Comparison of ENCODE assay signal across 15 cellular contexts in the genomic region with DNA sequence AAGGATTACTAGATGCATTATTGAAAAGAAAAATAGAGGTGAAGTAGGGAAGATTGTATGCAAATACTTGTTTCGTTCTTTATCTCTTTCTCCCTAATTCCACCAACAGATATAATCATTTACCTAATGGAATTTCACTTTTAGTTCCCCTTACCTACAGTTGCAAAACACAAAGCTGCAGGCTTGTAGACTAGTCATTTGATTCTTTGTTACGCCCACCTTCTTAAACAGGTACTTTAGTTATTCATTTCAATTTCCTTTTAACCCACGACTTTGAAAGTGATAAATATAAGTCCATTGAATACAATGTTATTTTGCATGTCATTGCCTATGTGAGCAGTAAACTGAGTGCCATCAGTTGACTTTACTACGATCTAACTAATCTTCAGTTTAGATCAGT. TPM values are rescaled to one million over a fixed set of nuclear protein-coding genes. Genes with fewer than 3 reads are reported as not detected.
DNase-seq lines count a peak whose midpoint lies in the region; ATAC-seq and TF ChIP-seq lines count a peak whose summit lies in the region.
"Had no signal": no experiment of that assay in that cellular context is flagged by ENCODE, and none has a peak within 500 bp of the region (broad histone marks: within the 10 kb centered on the region; RNA-seq: fewer than 3 reads in every experiment).

No MANE protein-coding gene starts in this region.

- intact Hi-C loops in CD14-positive monocyte (cut with micrococcal nuclease), result no loop called here

- DNase-seq in GM10248 (ENCODE audit: extremely low spot score), result peak; percentile 15
- DNase-seq in activated CD8-positive, alpha-beta memory T cell treated with anti-CD3 and anti-CD28 coated beads, Interleukin-2, amount 10 ng/mL, durations not matched to agents 7 days and 5 days, result no peak
- DNase-seq in CD14-positive monocyte (ENCODE audit: low spot score), result no peak
- DNase-seq in NCI-H526 treated with DMSO at 0.1 percent for 48 hours (lab: John Stamatoyannopoulos, UW), result no peak
- no peak for DNase-seq in SHP77 treated with DMSO at 0.1 percent for 48 hours (lab: John Stamatoyannopoulos, UW)
- DNase-seq: activated CD4-positive, alpha-beta T cell treated with anti-CD3 and anti-CD28 coated beads, Interleukin-2, amount 50 U/mL, for 48 hours; activated naive CD8-positive, alpha-beta T cell treated with anti-CD3 and anti-CD28 coated beads, Interleukin-2, amount 10 ng/mL, durations not matched to agents 7 days and 5 days; DMS 273 treated with DMSO at 0.1 percent for 48 hours; esophagus squamous epithelium; lower lobe of right lung; trophoblast cell had no signal

- TF ChIP-seq CTCF in GM10248 (IDR thresholded peaks at IDR 0.05; ENCODE audit: control extremely low read depth, extremely low read depth, low read depth, missing control alignments) (no peak), CD14-positive monocyte (IDR thresholded peaks at IDR 0.05) (no peak)

- no peaks in the 10 kb centered on the region for H3K27me3 Mint-ChIP-seq in activated CD8-positive, alpha-beta memory T cell treated with anti-CD3 and anti-CD28 coated beads, Interleukin-2, amount 10 ng/mL, durations not matched to agents 7 days and 5 days
- no peaks in the 10 kb centered on the region for H3K27me3 Mint-ChIP-seq in CD14-positive monocyte (ENCODE audit: low read depth in 3 of 3)
- H3K27me3 Mint-ChIP-seq: activated naive CD8-positive, alpha-beta T cell treated with anti-CD3 and anti-CD28 coated beads, Interleukin-2, amount 10 ng/mL, durations not matched to agents 7 days and 5 days had no signal

- H3K27ac Mint-ChIP-seq in activated CD8-positive, alpha-beta memory T cell treated with anti-CD3 and anti-CD28 coated beads, Interleukin-2, amount 10 ng/mL, durations not matched to agents 7 days and 5 days, result no peak overlapping the region
- no peak overlapping the region for H3K27ac Mint-ChIP-seq in CD14-positive monocyte
- H3K27ac Mint-ChIP-seq: activated naive CD8-positive, alpha-beta T cell treated with anti-CD3 and anti-CD28 coated beads, Interleukin-2, amount 10 ng/mL, durations not matched to agents 7 days and 5 days had no signal

- no peak overlapping the region for H3K4me3 Mint-ChIP-seq in activated CD8-positive, alpha-beta memory T cell treated with anti-CD3 and anti-CD28 coated beads, Interleukin-2, amount 10 ng/mL, durations not matched to agents 7 days and 5 days
- no peak overlapping the region for H3K4me3 Mint-ChIP-seq in CD14-positive monocyte
- H3K4me3 Mint-ChIP-seq: activated naive CD8-positive, alpha-beta T cell treated with anti-CD3 and anti-CD28 coated beads, Interleukin-2, amount 10 ng/mL, durations not matched to agents 7 days and 5 days; neural crest cell had no signal

- peaks cover 1% of the 10 kb centered on the region for H3K36me3 Mint-ChIP-seq in activated CD8-positive, alpha-beta memory T cell treated with anti-CD3 and anti-CD28 coated beads, Interleukin-2, amount 10 ng/mL, durations not matched to agents 7 days and 5 days
- H3K36me3 Mint-ChIP-seq in CD14-positive monocyte, result peaks cover 18 to 21% of the 10 kb centered on the region in 2 donors

- ATAC-seq in GM19035 (IDR thresholded peaks at IDR 0.05; ENCODE audit: unreplicated experiment), result peak; percentile 88
- ATAC-seq in GM21737 (IDR thresholded peaks at IDR 0.05; ENCODE audit: unreplicated experiment), result peak; percentile 83
- peak; percentile 85 for ATAC-seq in HG03175 (IDR thresholded peaks at IDR 0.05; ENCODE audit: unreplicated experiment)
- no peak for ATAC-seq in activated CD8-positive, alpha-beta memory T cell treated with anti-CD3 and anti-CD28 coated beads, Interleukin-2, amount 10 ng/mL, durations not matched to agents 7 days and 5 days
- ATAC-seq: lower lobe of right lung had no signal

- CTCF ChIA-PET in GM10248 (lab: Yijun Ruan, JAX), result no interaction called here
- CTCF ChIA-PET in activated CD8-positive, alpha-beta memory T cell treated with anti-CD3 and anti-CD28 coated beads, Interleukin-2, amount 10 ng/mL, durations not matched to agents 7 days and 5 days (lab: Charles Lee), result no interaction called here

- peaks cover 4% of the 10 kb centered on the region for H3K9me3 Mint-ChIP-seq in activated CD8-positive, alpha-beta memory T cell treated with anti-CD3 and anti-CD28 coated beads, Interleukin-2, amount 10 ng/mL, durations not matched to agents 7 days and 5 days (ENCODE audit: low read depth)
- peaks cover 6 to 15% (median 12%) of the 10 kb centered on the region in 7 donors for H3K9me3 Mint-ChIP-seq in CD14-positive monocyte
- H3K9me3 Mint-ChIP-seq: activated naive CD8-positive, alpha-beta T cell treated with anti-CD3 and anti-CD28 coated beads, Interleukin-2, amount 10 ng/mL, durations not matched to agents 7 days and 5 days; neural crest cell had no signal

- POLR2A ChIA-PET in GM10248 (lab: Yijun Ruan, JAX), result no interaction called here

- H3K4me1 Mint-ChIP-seq in activated CD8-positive, alpha-beta memory T cell treated with anti-CD3 and anti-CD28 coated beads, Interleukin-2, amount 10 ng/mL, durations not matched to agents 7 days and 5 days, result peaks cover 13% of the 10 kb centered on the region
- peaks cover 20% of the 10 kb centered on the region for H3K4me1 Mint-ChIP-seq in CD14-positive monocyte
- H3K4me1 Mint-ChIP-seq: neural crest cell had no signal

RNA-seq across cellular contexts. Expression of a gene that starts 3.9 kb away (rescaled TPM):
- not detected for total RNA-seq in activated CD8-positive, alpha-beta memory T cell treated with anti-CD3 and anti-CD28 coated beads, Interleukin-2, amount 10 ng/mL, durations not matched to agents 7 days and 5 days
- under 1 TPM in 1 of 2 donors, not detected in 1; 0.10 TPM for polyA plus RNA-seq in CD14-positive monocyte

RNA-seq across cellular contexts. Expression of a gene that starts 30.1 kb away (rescaled TPM):
- total RNA-seq in activated CD8-positive, alpha-beta memory T cell treated with anti-CD3 and anti-CD28 coated beads, Interleukin-2, amount 10 ng/mL, durations not matched to agents 7 days and 5 days, result 1 to 10 TPM; 6.7 to 9.3 TPM
- polyA plus RNA-seq in CD14-positive monocyte, result 10 to 100 TPM; 15.8 to 19.7 TPM

RNA-seq across cellular contexts. Expression of a gene that starts 58.9 kb away (rescaled TPM):
- total RNA-seq in activated CD8-positive, alpha-beta memory T cell treated with anti-CD3 and anti-CD28 coated beads, Interleukin-2, amount 10 ng/mL, durations not matched to agents 7 days and 5 days, result under 1 TPM; 0.32 to 0.68 TPM
- 1 to 10 TPM; 6.3 to 7.1 TPM for polyA plus RNA-seq in CD14-positive monocyte
